8 cellular contexts compared by ENCODE assay signal in the genomic region with DNA sequence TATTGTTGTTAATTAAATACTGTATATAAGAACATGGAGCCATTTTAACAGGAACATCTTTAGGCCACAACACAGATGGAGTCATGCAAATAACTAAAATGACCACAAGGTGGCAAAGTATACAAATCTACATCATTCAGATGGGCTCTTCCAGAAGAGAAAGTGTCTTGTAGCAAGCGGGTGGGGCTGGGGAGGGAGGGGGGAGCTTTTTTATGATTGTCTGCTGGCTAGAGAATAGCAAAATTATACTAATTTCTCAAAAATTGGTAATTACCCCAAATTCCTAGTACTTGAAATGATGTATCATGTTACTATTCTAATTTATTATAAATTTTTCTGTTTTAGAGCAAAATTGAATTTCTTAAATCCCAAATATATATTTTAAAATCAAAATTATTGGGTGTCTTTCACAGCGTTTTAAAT.
A peak's percentile ranks its signal among the peaks of the same experiment; 100 is the strongest.
DNase-seq lines count a peak whose midpoint lies in the region; ATAC-seq, FAIRE-seq and TF ChIP-seq lines count a peak whose summit lies in the region.

No MANE protein-coding gene starts in this region.

- ATAC-seq in esophagus mucosa = peak; percentile 42

- H3F3A ChIP-seq in MM.1S (ENCODE audit: insufficient read depth, low read length) = no peaks in the 10 kb centered on the region

- H3K27ac Mint-ChIP-seq in nephron progenitor cell = no peak overlapping the region
- H3K27ac Mint-ChIP-seq in immature natural killer cell = no peak overlapping the region

- H3K4me2 ChIP-seq in MM.1S (ENCODE audit: low read depth, low read length) = no peak overlapping the region

- H3K9me3 ChIP-seq in MM.1S (replicated peaks; ENCODE audit: insufficient read depth, low read length) = no peaks in the 10 kb centered on the region

- no peaks in the 10 kb centered on the region for H3K36me3 Mint-ChIP-seq in nephron progenitor cell (ENCODE audit: low read depth)
- no peaks in the 10 kb centered on the region for H3K36me3 Mint-ChIP-seq in immature natural killer cell

- TF ChIP-seq CTCF in MM.1S (IDR thresholded peaks at IDR 0.05; ENCODE audit: low read length) = peak; percentile 41
- TF ChIP-seq CTCF in nephron progenitor cell (IDR thresholded peaks at IDR 0.05) = peak; percentile 53

- no peak overlapping the region for H3K4me3 ChIP-seq in MM.1S (ENCODE audit: low read length)

- no peak overlapping the region for H3K9ac ChIP-seq in MM.1S (ENCODE audit: low read length)

- H3K9me3 Mint-ChIP-seq in nephron progenitor cell (no peaks in the 10 kb centered on the region), immature natural killer cell (peaks cover 4 to 27% (median 7%) of the 10 kb centered on the region in 6 donors)

- H3K36me3 ChIP-seq in MM.1S (replicated peaks; ENCODE audit: insufficient read depth, low read length) = no peaks in the 10 kb centered on the region

- H2AFZ ChIP-seq in MM.1S (ENCODE audit: low read length) = no peak overlapping the region

- H3K4me3 Mint-ChIP-seq in nephron progenitor cell (no peak overlapping the region), immature natural killer cell (no peak overlapping the region)

- DNase-seq in GM03348 (ENCODE audit: low spot score) = peak; percentile 81
- peak; percentile 19 for DNase-seq in H54 (ENCODE audit: insufficient read length, low spot score)
- DNase-seq in MM.1S = peak; percentile 52
- DNase-seq in RKO (ENCODE audit: low spot score) = peak; percentile 81
- DNase-seq in nephron progenitor cell = peak; percentile 7
- DNase-seq in activated T-cell treated with anti-CD3 and anti-CD28 coated beads, Interleukin-2, amount 50 U/mL, for 48 hours = no peak
- DNase-seq in immature natural killer cell = no peak

- H3K79me2 ChIP-seq in MM.1S (ENCODE audit: low read length) = no peaks in the 10 kb centered on the region

- FAIRE-seq in H54 (lab: Jason Lieb, UNC) = peak; percentile 52

- H4K20me1 ChIP-seq in MM.1S (ENCODE audit: insufficient read depth, low read length) = no peaks in the 10 kb centered on the region

- H3K27me3 Mint-ChIP-seq in nephron progenitor cell (ENCODE audit: low read depth, poor library complexity) (peaks cover 5% of the 10 kb centered on the region), immature natural killer cell (ENCODE audit: low read depth in 3 of 3) (peaks cover 0 to 3% (median 0%) of the 10 kb centered on the region in 3 donors)

- no peak overlapping the region for H3K27ac ChIP-seq in MM.1S (ENCODE audit: low read length)

- H3K4me1 Mint-ChIP-seq in nephron progenitor cell (peaks cover 5% of the 10 kb centered on the region), immature natural killer cell (no peaks in the 10 kb centered on the region)

- no peaks in the 10 kb centered on the region for H3K27me3 ChIP-seq in MM.1S (replicated peaks; ENCODE audit: insufficient read depth, low read length)

- no peaks in the 10 kb centered on the region for H3K4me1 ChIP-seq in MM.1S (ENCODE audit: low read length)

- H3K9me2 ChIP-seq in MM.1S (replicated peaks; ENCODE audit: insufficient read depth, low read length) = no peaks in the 10 kb centered on the region

- TF ChIP-seq POLR2A in H54 (IDR thresholded peaks at IDR 0.05; ENCODE audit: low read depth, low read length) = no peak

Comparison
In these comparisons a context has a peak if more than half of its experiments do, and no peak if none do; other contexts are left out.
1. DNase-seq: peak in GM03348 (single experiment), H54 (single experiment), MM.1S (single experiment), RKO (single experiment) and nephron progenitor cell (single experiment); none in activated T-cell treated with anti-CD3 and anti-CD28 coated beads, Interleukin-2, amount 50 U/mL, for 48 hours (0 of 2) and immature natural killer cell (0 of 3).